Comparison of ENCODE assay signal across 8 cellular contexts in genomic region chr4:2413821-2414610, GRCh38. TPM values are rescaled to one million over a fixed set of nuclear protein-coding genes. Genes with fewer than 3 reads are reported as not detected.
DNase-seq lines count a peak whose midpoint lies in the region; ATAC-seq and TF ChIP-seq lines count a peak whose summit lies in the region.

No MANE protein-coding gene starts in this region.

- TF ChIP-seq RAD21 in SK-N-SH (IDR thresholded peaks at IDR 0.05; ENCODE audit: low read length): no peak

- TF ChIP-seq CTCF in SK-N-SH (IDR thresholded peaks at IDR 0.05): no peak
- TF ChIP-seq CTCF in fibroblast of the aortic adventitia (IDR thresholded peaks at IDR 0.05; ENCODE audit: insufficient read depth, low read length): no peak

- peaks cover 2% of the 10 kb centered on the region for H3K36me3 Mint-ChIP-seq in activated CD4-positive, alpha-beta memory T cell treated with anti-CD3 and anti-CD28 coated beads for 36 hours
- H3K36me3 Mint-ChIP-seq in stimulated activated naive CD8-positive, alpha-beta T cell treated with anti-CD3 and anti-CD28 coated beads, Interleukin-15, Interleukin-2, amounts not matched to agents 100 ng/mL and 50 ng/mL, for 24 hours (ENCODE audit: low read depth): no peaks in the 10 kb centered on the region

- POLR2A ChIA-PET in SK-N-SH (lab: Yijun Ruan, JAX): interaction anchor here (1.0 to 2.2 kb wide), 3 partner anchors 12 to 152 kb away, joined by 3 to 9 read pairs (median 8); partner anchors contain the start of genes MXD4 and RNF4
- POLR2A ChIA-PET in activated CD4-positive, alpha-beta memory T cell treated with anti-CD3 and anti-CD28 coated beads for 36 hours (lab: Charles Lee): interaction anchor here (1.5 to 2.5 kb wide), 4 partner anchors 21 to 548 kb away, joined by 5 to 28 read pairs (median 9); partner anchors contain the start of genes MXD4, NOP14 and RNF4

- peak overlapping the region; percentile 82 to 97 for H3K27ac ChIP-seq in SK-N-SH (ENCODE audit: low read depth in 2 of 2, low read length in 1 of 2)

- no peaks in the 10 kb centered on the region for H3K9me2 ChIP-seq in SK-N-SH

- TF ChIP-seq EP300 in SK-N-SH (IDR thresholded peaks at IDR 0.05; ENCODE audit: borderline replicate concordance in 1 of 2, low read depth in 1 of 2, low read length in 1 of 2): no peak

- intact Hi-C loops in activated CD4-positive, alpha-beta memory T cell treated with anti-CD3 and anti-CD28 coated beads for 36 hours (cut with micrococcal nuclease): loop anchor here (1.0 to 10.0 kb wide), 6 partner anchors 49 to 522 kb away; partner anchors contain the start of genes NELFA and RNF4

- DNase-seq in SK-N-SH (no peak), fibroblast of the aortic adventitia (ENCODE audit: low read depth) (peak; percentile 32), Ammon's horn (ENCODE audit: low spot score) (no peak)
- DNase-seq in activated CD4-positive, alpha-beta memory T cell treated with anti-CD3 and anti-CD28 coated beads for 36 hours: peak; percentile 74

- peak overlapping the region; percentile 79 for H3K4me2 ChIP-seq in SK-N-SH

- H3K9me3 ChIP-seq in SK-N-SH: no peaks in the 10 kb centered on the region

- peaks cover 59% of the 10 kb centered on the region for H3K4me1 Mint-ChIP-seq in activated CD4-positive, alpha-beta memory T cell treated with anti-CD3 and anti-CD28 coated beads for 36 hours (ENCODE audit: low read depth)
- peaks cover 66% of the 10 kb centered on the region for H3K4me1 Mint-ChIP-seq in stimulated activated naive CD8-positive, alpha-beta T cell treated with anti-CD3 and anti-CD28 coated beads, Interleukin-15, Interleukin-2, amounts not matched to agents 100 ng/mL and 50 ng/mL, for 24 hours (ENCODE audit: low read depth)

- H3K4me3 Mint-ChIP-seq in activated CD4-positive, alpha-beta memory T cell treated with anti-CD3 and anti-CD28 coated beads for 36 hours: peak overlapping the region; percentile 66
- H3K4me3 Mint-ChIP-seq in stimulated activated naive CD8-positive, alpha-beta T cell treated with anti-CD3 and anti-CD28 coated beads, Interleukin-15, Interleukin-2, amounts not matched to agents 100 ng/mL and 50 ng/mL, for 24 hours: peak overlapping the region; percentile 62

- no peaks in the 10 kb centered on the region for H3K9me3 Mint-ChIP-seq in activated CD4-positive, alpha-beta memory T cell treated with anti-CD3 and anti-CD28 coated beads for 36 hours
- no peaks in the 10 kb centered on the region for H3K9me3 Mint-ChIP-seq in stimulated activated naive CD8-positive, alpha-beta T cell treated with anti-CD3 and anti-CD28 coated beads, Interleukin-15, Interleukin-2, amounts not matched to agents 100 ng/mL and 50 ng/mL, for 24 hours

- H4K20me1 ChIP-seq in SK-N-SH (ENCODE audit: insufficient read depth): no peaks in the 10 kb centered on the region

- peaks cover 11 to 43% of the 10 kb centered on the region in 2 experiments; a peak in 2 of 4 replicates for H3K4me1 ChIP-seq in SK-N-SH (ENCODE audit: control insufficient read depth in 1 of 2, insufficient read depth in 2 of 2, low read depth in 1 of 2, low read length in 1 of 2)

- no peaks in the 10 kb centered on the region for H3K27me3 Mint-ChIP-seq in activated CD4-positive, alpha-beta memory T cell treated with anti-CD3 and anti-CD28 coated beads for 36 hours
- peaks cover 19% of the 10 kb centered on the region for H3K27me3 Mint-ChIP-seq in stimulated activated naive CD8-positive, alpha-beta T cell treated with anti-CD3 and anti-CD28 coated beads, Interleukin-15, Interleukin-2, amounts not matched to agents 100 ng/mL and 50 ng/mL, for 24 hours

- H3F3A ChIP-seq in SK-N-SH (replicated peaks; ENCODE audit: insufficient read depth): peaks cover 29% of the 10 kb centered on the region

- ATAC-seq in SK-N-SH treated with all-trans-retinoic acid at 6 μM for 48 hours: no peak
- ATAC-seq in HG03175 (IDR thresholded peaks at IDR 0.05; ENCODE audit: unreplicated experiment): no peak
- no peak for ATAC-seq in HG02981 (IDR thresholded peaks at IDR 0.05; ENCODE audit: unreplicated experiment)

- H2AFZ ChIP-seq in SK-N-SH (ENCODE audit: low read depth): peak overlapping the region; percentile 60

- H3K9ac ChIP-seq in SK-N-SH: peak overlapping the region; percentile 68; the same call in 1 of the 2 replicates

- 0 out of 2 replicates have a peak, but pooled peaks cover 16% of the 10 kb centered on the region for H3K27me3 ChIP-seq in SK-N-SH (ENCODE audit: insufficient read depth)

- peak overlapping the region; percentile 97 for H3K27ac Mint-ChIP-seq in activated CD4-positive, alpha-beta memory T cell treated with anti-CD3 and anti-CD28 coated beads for 36 hours
- H3K27ac Mint-ChIP-seq in stimulated activated naive CD8-positive, alpha-beta T cell treated with anti-CD3 and anti-CD28 coated beads, Interleukin-15, Interleukin-2, amounts not matched to agents 100 ng/mL and 50 ng/mL, for 24 hours: peak overlapping the region; percentile 92

- no peaks in the 10 kb centered on the region for H3K36me3 ChIP-seq in SK-N-SH (replicated peaks in 1 of 2; ENCODE audit: control insufficient read depth in 1 of 2, insufficient read depth in 2 of 2, low read length in 1 of 2)

- 82% methylated on average over 12 of the region's 14 CpGs for WGBS in SK-N-SH (ENCODE audit: low lambda C conversion rate)

- no peaks in the 10 kb centered on the region for H3K79me2 ChIP-seq in SK-N-SH (ENCODE audit: insufficient read depth)

- H3K4me3 ChIP-seq in SK-N-SH (ENCODE audit: low read depth in 2 of 2, low read length in 1 of 2) (no peak overlapping the region), fibroblast of the aortic adventitia (ENCODE audit: low read depth, low read length) (no peak overlapping the region)

- CTCF ChIA-PET in SK-N-SH (lab: Yijun Ruan, JAX): interaction anchor here (0.6 to 6.3 kb wide), 17 partner anchors 12 to 406 kb away, joined by 3 to 30 read pairs (median 3); partner anchors contain the start of genes MXD4 and RNF4
- CTCF ChIA-PET in activated CD4-positive, alpha-beta memory T cell treated with anti-CD3 and anti-CD28 coated beads for 36 hours (lab: Charles Lee): interaction anchor here (0.9 to 2.5 kb wide), 6 partner anchors 11 to 156 kb away, joined by 3 to 21 read pairs (median 4); no protein-coding TSS in a partner anchor

TF ChIP-seq in SK-N-SH, 30 proteins besides CTCF, POLR2A, EP300 and RAD21 (continues in another document):
- no peak for TF ChIP-seq FOXM1 (IDR thresholded peaks at IDR 0.05; ENCODE audit: low read depth)
- TF ChIP-seq CHD2 (IDR thresholded peaks at IDR 0.05; ENCODE audit: low read length, partially characterized antibody): no peak
- TF ChIP-seq USF2 (IDR thresholded peaks at IDR 0.05; ENCODE audit: borderline replicate concordance, low read depth, low read length): no peak
- TF ChIP-seq TAF1 (IDR thresholded peaks at IDR 0.05; ENCODE audit: borderline replicate concordance, low read depth, low read length): no peak
- TF ChIP-seq GATA2 (CRISPR knock-in tag; IDR thresholded peaks at IDR 0.05): no peak
- TF ChIP-seq NRF1 (IDR thresholded peaks at IDR 0.05; ENCODE audit: low read depth, low read length): no peak
- no peak for TF ChIP-seq JUND (IDR thresholded peaks at IDR 0.05)

TF ChIP-seq in SK-N-SH treated with all-trans-retinoic acid at 6 μM for 48 hours, 23 proteins besides CTCF, POLR2A, EP300 and RAD21 (continues in another document):
- TF ChIP-seq ZNF70 (CRISPR knock-in tag; IDR thresholded peaks at IDR 0.05) (no peak), POU6F1 (CRISPR knock-in tag; IDR thresholded peaks at IDR 0.05; ENCODE audit: borderline replicate concordance, low read depth) (no peak)

RNA-seq across cellular contexts. Expression of gene ZFYVE28, which starts 4.4 kb away (rescaled TPM):
- 2.9 and 3.2 TPM in 2 replicates for polyA plus RNA-seq in SK-N-SH (2012; rRNA removed)
- polyA plus RNA-seq in SK-N-SH (2012; cell fraction: cytosol; rRNA removed): 1.4 and 1.8 TPM in 2 replicates
- 8.3 and 9.4 TPM in 2 replicates for polyA plus RNA-seq in SK-N-SH (2012; cell fraction: nucleus; rRNA removed)
- total RNA-seq in activated CD4-positive, alpha-beta memory T cell treated with anti-CD3 and anti-CD28 coated beads for 36 hours: 10 to 100 TPM; 19.7 to 20.0 TPM
- 7.7 and 14.0 TPM in 2 replicates for total RNA-seq in fibroblast of the aortic adventitia (ENCODE audit: low replicate concordance)

RNA-seq across cellular contexts. Expression of gene CFAP99, which starts 4.7 kb away (rescaled TPM):
- polyA plus RNA-seq in SK-N-SH (2012; rRNA removed): 0.13 and 0.55 TPM in 2 replicates
- 0.04 and 0.13 TPM in 2 replicates for polyA plus RNA-seq in SK-N-SH (2012; cell fraction: cytosol; rRNA removed)
- polyA plus RNA-seq in SK-N-SH (2012; cell fraction: nucleus; rRNA removed): 0.31 and 0.43 TPM in 2 replicates
- total RNA-seq in activated CD4-positive, alpha-beta memory T cell treated with anti-CD3 and anti-CD28 coated beads for 36 hours: not detected
- not detected in 2 replicates for total RNA-seq in fibroblast of the aortic adventitia (ENCODE audit: low replicate concordance)

RNA-seq across cellular contexts. Expression of gene RNF4, which starts 54.9 kb away (rescaled TPM):
- polyA plus RNA-seq in SK-N-SH (2012; rRNA removed): 60.7 and 85.3 TPM in 2 replicates
- 71.4 and 78.1 TPM in 2 replicates for polyA plus RNA-seq in SK-N-SH (2012; cell fraction: cytosol; rRNA removed)
- polyA plus RNA-seq in SK-N-SH (2012; cell fraction: nucleus; rRNA removed): 48.6 and 65.2 TPM in 2 replicates
- 10 to 100 TPM; 84.6 to 90.3 TPM for total RNA-seq in activated CD4-positive, alpha-beta memory T cell treated with anti-CD3 and anti-CD28 coated beads for 36 hours
- total RNA-seq in fibroblast of the aortic adventitia (ENCODE audit: low replicate concordance): 75.6 and 311 TPM in 2 replicates

Comparison
In these comparisons a context has a peak if more than half of its experiments do, and no peak if none do; other contexts are left out.
1. DNase-seq: peak in activated CD4-positive, alpha-beta memory T cell treated with anti-CD3 and anti-CD28 coated beads for 36 hours (single experiment) and fibroblast of the aortic adventitia (single experiment); none in SK-N-SH (single experiment) and Ammon's horn (single experiment).